ENCODE assay signal across 35 cellular contexts in genomic region chr10:97779492-97779891, GRCh38. TPM values are rescaled to one million over a fixed set of nuclear protein-coding genes. Genes with fewer than 3 reads are reported as not detected.
"Had no signal": no experiment of that assay in that cellular context is flagged by ENCODE, and none has a peak within 500 bp of the region (broad histone marks: within the 10 kb centered on the region; RNA-seq: fewer than 3 reads in every experiment).

No MANE protein-coding gene starts in this region.

- H3K27ac ChIP-seq: Peyer's patch, SK-N-MC, WERI-Rb-1 had no signal

- H3K27ac Mint-ChIP-seq: activated CD4-positive, alpha-beta T cell treated with anti-CD3 and anti-CD28 coated beads for 36 hours; activated CD4-positive, alpha-beta T cell treated with anti-CD3 and anti-CD28 coated beads, Interleukin-2, amount 10 ng/mL, durations not matched to agents 7 days and 5 days; activated CD8-positive, alpha-beta memory T cell treated with anti-CD3 and anti-CD28 coated beads, Interleukin-2, amount 10 ng/mL, durations not matched to agents 7 days and 5 days had no signal

- H3K27me3 Mint-ChIP-seq: activated CD4-positive, alpha-beta T cell treated with anti-CD3 and anti-CD28 coated beads for 36 hours had no signal

- H3K36me3 Mint-ChIP-seq: activated CD8-positive, alpha-beta memory T cell treated with anti-CD3 and anti-CD28 coated beads, Interleukin-2, amount 10 ng/mL, durations not matched to agents 7 days and 5 days; brain had no signal

- DNase-seq: activated CD4-positive, alpha-beta T cell treated with anti-CD3 and anti-CD28 coated beads for 36 hours; activated CD4-positive, alpha-beta T cell treated with anti-CD3 and anti-CD28 coated beads, Interleukin-2, amount 10 ng/mL, durations not matched to agents 7 days and 5 days; activated CD4-positive, alpha-beta T cell treated with anti-CD3 and anti-CD28 coated beads, Interleukin-2, amount 50 U/mL, for 48 hours; activated CD4-positive, CD25-positive, alpha-beta regulatory T cell; activated CD8-positive, alpha-beta memory T cell treated with anti-CD3 and anti-CD28 coated beads for 24 hours; activated CD8-positive, alpha-beta memory T cell treated with anti-CD3 and anti-CD28 coated beads, Interleukin-2, amount 10 ng/mL, durations not matched to agents 7 days and 5 days; activated CD8-positive, alpha-beta memory T cell treated with anti-CD3 and anti-CD28 coated beads, Interleukin-2, amount 50 U/mL, for 48 hours; activated effector memory CD4-positive, alpha-beta T cell treated with Interleukin-2 at 50 U/mL for 16 hours; activated naive CD4-positive, alpha-beta T cell; activated naive CD4-positive, alpha-beta T cell treated with anti-CD3 and anti-CD28 coated beads, Interleukin-2, amount 50 U/mL, for 16 hours; activated T-cell treated with anti-CD3 and anti-CD28 coated beads, Interleukin-2, amount 50 U/mL, for 48 hours; adrenal gland; central memory CD4-positive, alpha-beta T cell; NCI-H1417; NCI-H146; NCI-H187; NCI-H2107; NCI-H2171; NCI-H510A; NCI-H526; NCI-H748 treated with DMSO at 0.1 percent for 48 hours; NK-92 treated with Interleukin-12 subunit alpha and Interleukin-12 subunit beta, amount 100 ng/mL, for 24 hours; PC-3; Peyer's patch; RPMI8226; SJCRH30; T1000; WERI-Rb-1 had no signal

- H3K9me3 Mint-ChIP-seq: activated CD4-positive, alpha-beta T cell treated with anti-CD3 and anti-CD28 coated beads, Interleukin-2, amount 10 ng/mL, durations not matched to agents 7 days and 5 days had no signal

- H3K27me3 ChIP-seq: adrenal gland, Peyer's patch, SJCRH30 had no signal

- H3K36me3 ChIP-seq: adrenal gland, Peyer's patch, SJCRH30, WERI-Rb-1 had no signal

- H3K4me3 ChIP-seq: adrenal gland, Peyer's patch, SJCRH30, SK-N-MC had no signal

- ATAC-seq: activated CD4-positive, alpha-beta T cell treated with anti-CD3 and anti-CD28 coated beads for 36 hours; activated CD8-positive, alpha-beta memory T cell treated with anti-CD3 and anti-CD28 coated beads, Interleukin-2, amount 10 ng/mL, durations not matched to agents 7 days and 5 days; PC-3 had no signal

- H3K9me3 ChIP-seq: adrenal gland, Peyer's patch, SJCRH30 had no signal

- FAIRE-seq: astrocyte, bronchial epithelial cell had no signal

- H3K4me3 Mint-ChIP-seq: activated CD4-positive, alpha-beta T cell treated with anti-CD3 and anti-CD28 coated beads for 36 hours; activated CD4-positive, alpha-beta T cell treated with anti-CD3 and anti-CD28 coated beads, Interleukin-2, amount 10 ng/mL, durations not matched to agents 7 days and 5 days; activated CD8-positive, alpha-beta memory T cell treated with anti-CD3 and anti-CD28 coated beads, Interleukin-2, amount 10 ng/mL, durations not matched to agents 7 days and 5 days; brain had no signal

RNA-seq across cellular contexts. Expression of gene SFRP5, which starts 7.7 kb away (rescaled TPM):
- total RNA-seq: activated CD4-positive, alpha-beta T cell treated with anti-CD3 and anti-CD28 coated beads for 36 hours; activated CD4-positive, alpha-beta T cell treated with anti-CD3 and anti-CD28 coated beads, Interleukin-2, amount 10 ng/mL, durations not matched to agents 7 days and 5 days; activated CD8-positive, alpha-beta memory T cell treated with anti-CD3 and anti-CD28 coated beads, Interleukin-2, amount 10 ng/mL, durations not matched to agents 7 days and 5 days; bronchial epithelial cell; M059J; PC-3; SJCRH30; T-helper 1 cell treated with Interleukin-12 subunit alpha and Interleukin-12 subunit beta and Interleukin-4 antibody, amounts not matched to agents 30 ng/mL and 1 ng/mL, for 36 hours; T-helper 2 cell treated with Interferon-gamma antibody and Interleukin-4, amounts not matched to agents 100 ng/mL and 5 ng/mL, for 36 hours had no signal
